Comparison of ENCODE assay signal across 17 cellular contexts in the genomic region with DNA sequence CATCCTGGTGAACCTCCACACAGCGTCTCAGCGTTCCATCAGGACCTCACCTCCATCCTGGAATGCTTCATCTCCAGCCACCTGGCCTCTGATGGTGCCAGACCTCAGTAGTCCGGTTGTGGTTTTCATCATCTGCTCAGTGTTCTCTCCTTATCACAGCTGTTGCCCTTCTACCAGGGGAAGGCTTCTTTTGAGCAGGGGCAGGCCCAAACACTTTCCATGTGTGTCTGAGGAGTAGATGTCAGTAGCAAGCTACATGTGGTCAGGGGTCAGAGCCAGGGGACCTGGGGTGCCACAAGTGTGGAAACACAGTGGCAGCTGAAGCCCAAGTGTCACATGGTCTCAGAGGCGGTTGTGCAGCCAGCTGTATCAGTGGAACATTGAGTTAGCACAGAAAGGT. TPM values are rescaled to one million over a fixed set of nuclear protein-coding genes. Genes with fewer than 3 reads are reported as not detected.
DNase-seq lines count a peak whose midpoint lies in the region; ATAC-seq, FAIRE-seq and TF ChIP-seq lines count a peak whose summit lies in the region.
"Had no signal": no experiment of that assay in that cellular context is flagged by ENCODE, and none has a peak within 500 bp of the region (broad histone marks: within the 10 kb centered on the region; RNA-seq: fewer than 3 reads in every experiment).

No MANE protein-coding gene starts in this region.

- no peak overlapping the region for H3K4me3 Mint-ChIP-seq in H9
- H3K4me3 Mint-ChIP-seq in WTC11 = no peak overlapping the region
- H3K4me3 Mint-ChIP-seq in glutamatergic neuron (ENCODE audit: unreplicated experiment) = no peak overlapping the region
- H3K4me3 Mint-ChIP-seq: CD8-positive, alpha-beta memory T cell had no signal

- H3K23me2 ChIP-seq in H9 (ENCODE audit: insufficient read length, low read depth, low read length, poor library complexity, severe bottlenecking) = no peaks in the 10 kb centered on the region

- H4K5ac ChIP-seq in H9 (ENCODE audit: insufficient read length, low read depth, low read length) = no peak overlapping the region

- no peak overlapping the region for H2BK15ac ChIP-seq in H9 (ENCODE audit: low read depth, low read length)

- H3K79me1 ChIP-seq in H9 (ENCODE audit: insufficient read depth, low read depth, low read length, poor library complexity, severe bottlenecking) = no peaks in the 10 kb centered on the region

- no peak overlapping the region for H3K4me2 ChIP-seq in DND-41 (ENCODE audit: insufficient read depth, low read length)
- H3K4me2 ChIP-seq in H9 (ENCODE audit: insufficient read depth, insufficient read length, low read length) = no peak overlapping the region
- no peak overlapping the region for H3K4me2 ChIP-seq in smooth muscle cell
- H3K4me2 ChIP-seq: BLaER1 had no signal

- H3K9me3 Mint-ChIP-seq in H9 (no peaks in the 10 kb centered on the region), WTC11 (no peaks in the 10 kb centered on the region), glutamatergic neuron (ENCODE audit: unreplicated experiment) (peaks cover 11% of the 10 kb centered on the region)
- H3K9me3 Mint-ChIP-seq: CD8-positive, alpha-beta memory T cell had no signal

- no peak overlapping the region for H2AK5ac ChIP-seq in H9 (ENCODE audit: insufficient read length, low read length)

- TF ChIP-seq CTCF in DND-41 (IDR thresholded peaks at IDR 0.05; ENCODE audit: borderline replicate concordance, extremely low read depth, low read length, poor library complexity, severe bottlenecking) = no peak
- TF ChIP-seq CTCF in H9 (conservative IDR thresholded peaks at IDR 0.05) = no peak
- no peak for TF ChIP-seq CTCF in WTC11 (IDR thresholded peaks at IDR 0.05)
- no peak for TF ChIP-seq CTCF in glutamatergic neuron (IDR thresholded peaks at IDR 0.05; ENCODE audit: partially characterized antibody, unreplicated experiment)
- no peak for TF ChIP-seq CTCF in smooth muscle cell (IDR thresholded peaks at IDR 0.05; ENCODE audit: borderline replicate concordance, insufficient read depth, poor library complexity, severe bottlenecking)
- no peak for TF ChIP-seq CTCF in stomach (IDR thresholded peaks at IDR 0.05)

- H3K27me3 ChIP-seq in DND-41 (ENCODE audit: insufficient read depth, low read length, poor library complexity) (no peaks in the 10 kb centered on the region), H9 (ENCODE audit: insufficient read depth, low read length) (no peaks in the 10 kb centered on the region), smooth muscle cell (ENCODE audit: low read depth) (no peaks in the 10 kb centered on the region), stomach (no peaks in the 10 kb centered on the region)
- H3K27me3 ChIP-seq: BLaER1 had no signal

- no peak overlapping the region for H3K23ac ChIP-seq in H9 (ENCODE audit: insufficient read length, low read depth, low read length)

- no peak overlapping the region for H2BK12ac ChIP-seq in H9 (ENCODE audit: insufficient read length, low read depth, low read length)

- H3K27me3 Mint-ChIP-seq in H9 (ENCODE audit: low read depth) (no peaks in the 10 kb centered on the region), WTC11 (ENCODE audit: low read depth) (no peaks in the 10 kb centered on the region), glutamatergic neuron (ENCODE audit: unreplicated experiment) (no peaks in the 10 kb centered on the region)
- H3K27me3 Mint-ChIP-seq: CD8-positive, alpha-beta memory T cell had no signal

- no peak overlapping the region for H2BK20ac ChIP-seq in H9 (ENCODE audit: low read depth, low read length, poor library complexity, severe bottlenecking)

- H3K4me1 ChIP-seq in DND-41 (ENCODE audit: insufficient read depth, low read length) = no peaks in the 10 kb centered on the region
- H3K4me1 ChIP-seq in H9 (ENCODE audit: insufficient read depth, low read length) = no peaks in the 10 kb centered on the region
- no peaks in the 10 kb centered on the region for H3K4me1 ChIP-seq in smooth muscle cell (ENCODE audit: low read depth)
- peaks cover 0 to 27% (median 6%) of the 10 kb centered on the region in 4 donors for H3K4me1 ChIP-seq in stomach

- no peaks in the 10 kb centered on the region for H3K9me3 ChIP-seq in DND-41 (ENCODE audit: insufficient read depth, low read length, severe bottlenecking)
- H3K9me3 ChIP-seq in H9 (ENCODE audit: control insufficient read depth, low read depth, low read length) = no peaks in the 10 kb centered on the region
- no peaks in the 10 kb centered on the region for H3K9me3 ChIP-seq in smooth muscle cell (replicated peaks; ENCODE audit: low read depth)
- H3K9me3 ChIP-seq in stomach = no peaks in the 10 kb centered on the region
- H3K9me3 ChIP-seq: BLaER1, Caco-2 had no signal

- no peak overlapping the region for H2BK5ac ChIP-seq in H9 (ENCODE audit: insufficient read length, low read length)

- H3F3A ChIP-seq in smooth muscle cell (ENCODE audit: low read depth) = no peaks in the 10 kb centered on the region

- CTCF ChIA-PET in WTC11 (lab: Charles Lee) = interaction anchor here (0.6 kb wide), 1 partner anchor 116 kb away, joined by 3 read pairs; no protein-coding TSS in a partner anchor

- H2BK120ac ChIP-seq in H9 (ENCODE audit: low read depth, low read length, poor library complexity, severe bottlenecking) = no peak overlapping the region

- H3K27ac ChIP-seq in DND-41 (ENCODE audit: low read length) = no peak overlapping the region
- no peak overlapping the region for H3K27ac ChIP-seq in H9 (ENCODE audit: insufficient read length, low read depth, low read length)
- H3K27ac ChIP-seq in smooth muscle cell (ENCODE audit: low read depth) = no peak overlapping the region
- H3K27ac ChIP-seq in stomach = no peak overlapping the region
- H3K27ac ChIP-seq: BLaER1, HL-60 had no signal

- no peak for TF ChIP-seq EP300 in stomach (IDR thresholded peaks at IDR 0.05)

- WGBS in H9 (ENCODE audit: extremely low coverage, insufficient read length, low lambda C conversion rate) = no CpG with 5 or more reads among the region's 4 CpGs
- WGBS in smooth muscle cell (ENCODE audit: low lambda C conversion rate) = 99% methylated on average over 4 of the region's 4 CpGs
- 43 to 92% (median 52%) methylated on average over 4 of the region's 4 CpGs for WGBS in stomach, 5 donors

- DNase-seq in DND-41 = no peak
- no peak for DNase-seq in H9
- no peak for DNase-seq in WTC11 (ENCODE audit: low spot score)
- no peak for DNase-seq in glutamatergic neuron
- DNase-seq in GM12891 (ENCODE audit: insufficient read length, low spot score) = no peak
- no peak for DNase-seq in smooth muscle cell (lab: John Stamatoyannopoulos, UW; ENCODE audit: unreplicated experiment)
- DNase-seq in stomach = no peak
- DNase-seq: AML-193; Caco-2; CD8-positive, alpha-beta memory T cell; GOT3 had no signal

- H3K36me3 Mint-ChIP-seq in H9 (ENCODE audit: insufficient read depth in 1 of 3, low read depth in 3 of 3) (peaks cover 0 to 11% (median 4%) of the 10 kb centered on the region in 3 experiments; a peak in 4 of 7 replicates), WTC11 (peaks cover 7% of the 10 kb centered on the region; the same call in 1 of the 2 replicates), glutamatergic neuron (ENCODE audit: unreplicated experiment) (no peaks in the 10 kb centered on the region)

- H3K27ac Mint-ChIP-seq in H9 (peak overlapping the region in 2 of 3 experiments; percentile 53 to 89; a peak in 4 of 7 replicates), WTC11 (peak overlapping the region; percentile 70), glutamatergic neuron (ENCODE audit: unreplicated experiment) (peak overlapping the region; percentile 66)

- no peak overlapping the region for H3T11ph ChIP-seq in H9 (ENCODE audit: low read length)

- no peak overlapping the region for H2AFZ ChIP-seq in DND-41 (ENCODE audit: low read depth, low read length)
- H2AFZ ChIP-seq in H9 (ENCODE audit: low read length) = no peak overlapping the region
- H2AFZ ChIP-seq in smooth muscle cell (ENCODE audit: low read depth) = no peak overlapping the region

- peaks cover 9 to 11% of the 10 kb centered on the region in 2 experiments for H3K4me1 Mint-ChIP-seq in H9
- peaks cover 15% of the 10 kb centered on the region for H3K4me1 Mint-ChIP-seq in WTC11
- H3K4me1 Mint-ChIP-seq in glutamatergic neuron (ENCODE audit: low read depth, unreplicated experiment) = peaks cover 4% of the 10 kb centered on the region
- H3K4me1 Mint-ChIP-seq: CD8-positive, alpha-beta memory T cell had no signal

- POLR2A ChIA-PET in WTC11 (lab: Charles Lee) = no interaction called here

- H3K56ac ChIP-seq in H9 (ENCODE audit: insufficient read length, low read depth, low read length) = no peak overlapping the region

- H4K91ac ChIP-seq in H9 (ENCODE audit: insufficient read length, low read depth, low read length) = no peak overlapping the region

- no peak overlapping the region for H3K18ac ChIP-seq in H9 (ENCODE audit: insufficient read length, low read depth, low read length)

- no peak for FAIRE-seq in GM12891 (lab: Jason Lieb, UNC)
- FAIRE-seq: GM12892, GM19239 had no signal

- H4K20me1 ChIP-seq in DND-41 (ENCODE audit: insufficient read depth, low read length) (no peaks in the 10 kb centered on the region), H9 (ENCODE audit: control insufficient read depth, insufficient read depth, insufficient read length) (no peaks in the 10 kb centered on the region), smooth muscle cell (ENCODE audit: low read depth) (no peaks in the 10 kb centered on the region)
- H4K20me1 ChIP-seq: BLaER1 had no signal

- intact Hi-C loops in stomach (cut with DNase I; ENCODE audit: low total_unique reads) = no loop called here

- H3K14ac ChIP-seq in H9 (ENCODE audit: insufficient read depth, low read length) = no peak overlapping the region

- H3K4ac ChIP-seq in H9 (ENCODE audit: low read depth, low read length) = no peak overlapping the region

- no peak overlapping the region for H3K4me3 ChIP-seq in DND-41 (ENCODE audit: low read depth in 1 of 2, low read length in 2 of 2)
- no peak overlapping the region for H3K4me3 ChIP-seq in smooth muscle cell
- no peak overlapping the region for H3K4me3 ChIP-seq in stomach
- H3K4me3 ChIP-seq: BLaER1 had no signal

- peak; percentile 57 for ATAC-seq in DND-41 (ENCODE audit: insufficient read depth, low read depth)
- no peak for ATAC-seq in WTC11
- ATAC-seq in HG03139 (IDR thresholded peaks at IDR 0.05; ENCODE audit: unreplicated experiment) = no peak
- ATAC-seq: HCT116 had no signal

- H4K8ac ChIP-seq in H9 (replicated peaks; ENCODE audit: insufficient read length, low read depth, low read length) = no peak overlapping the region

- no peaks in the 10 kb centered on the region for H3K79me2 ChIP-seq in DND-41 (ENCODE audit: insufficient read depth, low read length)
- H3K79me2 ChIP-seq in H9 (ENCODE audit: insufficient read depth, low read length) = no peaks in the 10 kb centered on the region
- no peaks in the 10 kb centered on the region for H3K79me2 ChIP-seq in smooth muscle cell (ENCODE audit: low read depth)

- no peak for TF ChIP-seq POLR2A in GM12891 (IDR thresholded peaks at IDR 0.05; ENCODE audit: low read depth, low read length)
- TF ChIP-seq POLR2A in stomach (IDR thresholded peaks at IDR 0.05) = no peak

- H3K9ac ChIP-seq in DND-41 (ENCODE audit: low read depth, low read length) (no peak overlapping the region), H9 (ENCODE audit: extremely low read depth, insufficient read length, low read length) (no peak overlapping the region), smooth muscle cell (ENCODE audit: low read depth) (no peak overlapping the region)
- H3K9ac ChIP-seq: BLaER1 had no signal

- peaks cover 4% of the 10 kb centered on the region; the same call in 1 of the 2 replicates for H3K36me3 ChIP-seq in DND-41 (ENCODE audit: insufficient read depth, low read length)
- H3K36me3 ChIP-seq in smooth muscle cell (ENCODE audit: low read depth) = no peaks in the 10 kb centered on the region
- no peaks in the 10 kb centered on the region for H3K36me3 ChIP-seq in stomach
- H3K36me3 ChIP-seq: BLaER1 had no signal

RNA-seq across cellular contexts. Expression of gene FGD4, which starts 30.2 kb away (rescaled TPM):
- total RNA-seq in H9 (2021) (53.9 and 54.3 TPM in 2 replicates), WTC11 (2021) (32.8 to 39.7 TPM (median 35.7 TPM) in 3 replicates), glutamatergic neuron (ENCODE audit: unreplicated experiment) (105 TPM), smooth muscle cell (4.5 and 5.8 TPM in 2 replicates), stomach (100 to 1,000 TPM in 4 of 5 donors, 10 to 100 TPM in 1; 57.6 to 138 (median 131) TPM)
- 0.10 TPM for polyA plus RNA-seq in GM12891 (2012; ENCODE audit: low read depth, missing spikeins)
- polyA plus RNA-seq in smooth muscle cell (0.42 and 1.5 TPM in 2 replicates), stomach (10 to 100 TPM in 1 of 3 donors, 1 to 10 TPM in 2; 5.5 to 11.0 (median 9.0) TPM)
